Comparison of ENCODE assay signal across 8 cellular contexts in genomic region chr6:5084787-5085637, GRCh38. TPM values are rescaled to one million over a fixed set of nuclear protein-coding genes. Genes with fewer than 3 reads are reported as not detected.
A peak's percentile ranks its signal among the peaks of the same experiment; 100 is the strongest.
DNase-seq lines count a peak whose midpoint lies in the region; ATAC-seq and TF ChIP-seq lines count a peak whose summit lies in the region.

Gene PPP1R3G (plus strand): TSS chr6:5085341. CDS start chr6:5085486, 145 bp downstream.

- H3K4me3 ChIP-seq in A673 (ENCODE audit: low read depth, low read length, poor library complexity, severe bottlenecking) (peak within 1 kb of the TSS; percentile 64), mucosa of descending colon (peak within 1 kb of the TSS; percentile 17), vagina (peak within 1 kb of the TSS; percentile 66 to 71)

- intact Hi-C loops in A673 (cut with micrococcal nuclease; ENCODE audit: unreplicated experiment): no loop called here
- intact Hi-C loops in mucosa of descending colon (cut with DNase I, micrococcal nuclease): no loop called here
- intact Hi-C loops in vagina (cut with DNase I): no loop called here

- peak; percentile 58 for DNase-seq in A673 (ENCODE audit: low spot score)
- peak; percentile 77 for DNase-seq in GM13977 (ENCODE audit: low spot score)
- peak; percentile 23 for DNase-seq in SK-N-DZ (ENCODE audit: low spot score)
- peak; percentile 19 to 41 for DNase-seq in erythroblast (lab: John Stamatoyannopoulos, UW)
- DNase-seq in mucosa of descending colon: peak; percentile 56 to 70 (median 64)
- peak in 1 of 2 donors; percentile 82 for DNase-seq in vagina (ENCODE audit: extremely low spot score in 2 of 2)
- DNase-seq in kidney glomerular epithelial cell (lab: John Stamatoyannopoulos, UW): no peak

- no TSS peak for BruUV-seq in A673 (replicated peaks; lab: Mats Ljungman, UMichigan)

- CTCF ChIA-PET in A673 (lab: Charles Lee): no interaction called here

- H3K4me1 ChIP-seq in A673 (ENCODE audit: insufficient read depth, low read length, poor library complexity, severe bottlenecking) (peaks cover 15% of the 10 kb centered on the region), mucosa of descending colon (ENCODE audit: low read depth) (peaks cover 8% of the 10 kb centered on the region), vagina (peaks cover 38% of the 10 kb centered on the region)

- H3K27me3 ChIP-seq in A673 (replicated peaks; ENCODE audit: insufficient read depth, low read depth, low read length, poor library complexity) (no peaks in the 10 kb centered on the region), vagina (no peaks in the 10 kb centered on the region)

- ATAC-seq in HG03135 (IDR thresholded peaks at IDR 0.05; ENCODE audit: unreplicated experiment): peak; percentile 44
- ATAC-seq in mucosa of descending colon: peak; percentile 78

- H3K9me3 ChIP-seq in A673 (ENCODE audit: low read depth, low read length, poor library complexity, severe bottlenecking): no peaks in the 10 kb centered on the region
- H3K9me3 ChIP-seq in mucosa of descending colon: no peaks in the 10 kb centered on the region
- no peaks in the 10 kb centered on the region for H3K9me3 ChIP-seq in vagina

- H3K36me3 ChIP-seq in A673 (ENCODE audit: insufficient read depth, low read length, poor library complexity, severe bottlenecking): no peaks in the 10 kb centered on the region
- no peaks in the 10 kb centered on the region for H3K36me3 ChIP-seq in mucosa of descending colon (ENCODE audit: low read depth)
- no peaks in the 10 kb centered on the region for H3K36me3 ChIP-seq in vagina

- TF ChIP-seq POLR2A in erythroblast (IDR thresholded peaks at IDR 0.05; ENCODE audit: low read length) (no peak), vagina (IDR thresholded peaks at IDR 0.05) (no peak)

- POLR2A ChIA-PET in A673 (lab: Charles Lee; ENCODE audit: low non-redundant PET): no interaction called here

- H3K27ac ChIP-seq in A673 (ENCODE audit: low read depth, low read length, poor library complexity, severe bottlenecking) (peak within 1 kb of the TSS; percentile 35), vagina (peak within 1 kb of the TSS; percentile 88)

- TF ChIP-seq CTCF in A673 (conservative IDR thresholded peaks at IDR 0.05; ENCODE audit: low read depth, low read length): no peak
- TF ChIP-seq CTCF in GM13977 (IDR thresholded peaks at IDR 0.05; ENCODE audit: extremely low read depth, insufficient read depth, missing control alignments): no peak
- TF ChIP-seq CTCF in mucosa of descending colon (IDR thresholded peaks at IDR 0.05): no peak
- no peak for TF ChIP-seq CTCF in vagina (IDR thresholded peaks at IDR 0.05)

- in situ Hi-C loops in GM13977 (cut with MboI; ENCODE audit: low pct_unique_long_range_greater_than_20kb, low sequenced_read_pairs, unreplicated experiment): no loop called here

RNA-seq across cellular contexts. Expression of gene PPP1R3G, which starts in this region (rescaled TPM):
- total RNA-seq in A673 (2021): 0.24 and 0.81 TPM in 2 replicates
- polyA plus RNA-seq in SK-N-DZ (2014; cell fraction: cytosol; rRNA removed): 0.05 and 0.12 TPM in 2 replicates
- 0.09 TPM in 1 of 2 replicates, not detected in the other for polyA plus RNA-seq in SK-N-DZ (2014; cell fraction: nucleus; rRNA removed)
- total RNA-seq in mucosa of descending colon: 1 to 10 TPM in 1 of 3 donors, under 1 TPM in 2; 0.46 to 2.8 (median 0.55) TPM
- 4.4 TPM for total RNA-seq in vagina

Comparison
In these comparisons a context has a peak if more than half of its experiments do, and no peak if none do; other contexts are left out.
1. Peak in DNase-seq, H3K4me3 ChIP-seq and H3K27ac ChIP-seq in A673; RNA of the gene not detected or under 1 TPM.
2. H3K4me3 ChIP-seq: peak in every context shown above with its lines; median percentile 68 in vagina; 64 in A673; 17 in mucosa of descending colon.